Comparison of ENCODE assay signal across 1 cellular context in the genomic region with DNA sequence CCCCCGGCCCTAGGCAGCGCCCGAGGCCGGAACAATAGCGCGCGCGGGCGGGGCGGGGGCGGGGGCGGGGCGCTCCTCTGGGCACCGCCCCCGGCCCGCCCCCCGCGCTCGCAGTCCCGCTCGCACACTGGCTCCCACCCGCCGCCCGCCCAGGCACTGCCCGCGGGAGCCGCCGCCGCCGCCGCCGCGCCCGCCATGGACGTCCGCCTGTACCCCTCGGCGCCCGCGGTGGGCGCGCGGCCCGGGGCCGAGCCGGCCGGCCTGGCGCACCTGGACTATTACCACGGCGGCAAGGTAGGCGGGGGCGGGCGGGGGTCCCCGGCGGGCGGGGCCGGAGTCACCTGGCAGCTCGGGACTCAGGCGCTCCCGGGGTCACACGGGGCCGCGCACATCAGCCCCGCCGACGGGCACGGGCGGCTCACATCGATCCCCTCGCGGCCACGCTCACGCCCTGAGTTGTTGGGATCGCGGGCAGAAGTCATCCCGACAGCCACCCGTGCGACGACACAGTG.
TF ChIP-seq lines count a peak whose summit lies in the region.

A gene with protein sequence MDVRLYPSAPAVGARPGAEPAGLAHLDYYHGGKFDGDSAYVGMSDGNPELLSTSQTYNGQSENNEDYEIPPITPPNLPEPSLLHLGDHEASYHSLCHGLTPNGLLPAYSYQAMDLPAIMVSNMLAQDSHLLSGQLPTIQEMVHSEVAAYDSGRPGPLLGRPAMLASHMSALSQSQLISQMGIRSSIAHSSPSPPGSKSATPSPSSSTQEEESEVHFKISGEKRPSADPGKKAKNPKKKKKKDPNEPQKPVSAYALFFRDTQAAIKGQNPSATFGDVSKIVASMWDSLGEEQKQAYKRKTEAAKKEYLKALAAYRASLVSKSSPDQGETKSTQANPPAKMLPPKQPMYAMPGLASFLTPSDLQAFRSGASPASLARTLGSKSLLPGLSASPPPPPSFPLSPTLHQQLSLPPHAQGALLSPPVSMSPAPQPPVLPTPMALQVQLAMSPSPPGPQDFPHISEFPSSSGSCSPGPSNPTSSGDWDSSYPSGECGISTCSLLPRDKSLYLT (plus strand): TSS at position 156 of the 512 bp plus-strand sequence. CDS start 40 bp downstream, at position 196.

TF ChIP-seq in HepG2, 621 proteins besides CTCF, POLR2A, EP300 and RAD21 (continued from another document):
- TF ChIP-seq, protein P1, sequence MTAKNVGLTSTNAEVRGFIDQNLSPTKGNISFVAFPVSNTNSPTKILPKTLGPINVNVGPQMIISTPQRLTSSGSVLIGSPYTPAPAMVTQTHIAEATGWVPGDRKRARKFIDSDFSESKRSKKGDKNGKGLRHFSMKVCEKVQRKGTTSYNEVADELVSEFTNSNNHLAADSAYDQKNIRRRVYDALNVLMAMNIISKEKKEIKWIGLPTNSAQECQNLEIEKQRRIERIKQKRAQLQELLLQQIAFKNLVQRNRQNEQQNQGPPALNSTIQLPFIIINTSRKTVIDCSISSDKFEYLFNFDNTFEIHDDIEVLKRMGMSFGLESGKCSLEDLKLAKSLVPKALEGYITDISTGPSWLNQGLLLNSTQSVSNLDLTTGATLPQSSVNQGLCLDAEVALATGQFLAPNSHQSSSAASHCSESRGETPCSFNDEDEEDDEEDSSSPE (CRISPR knock-in tag; IDR thresholded peaks at IDR 0.05): no peak
- TF ChIP-seq, protein P2, sequence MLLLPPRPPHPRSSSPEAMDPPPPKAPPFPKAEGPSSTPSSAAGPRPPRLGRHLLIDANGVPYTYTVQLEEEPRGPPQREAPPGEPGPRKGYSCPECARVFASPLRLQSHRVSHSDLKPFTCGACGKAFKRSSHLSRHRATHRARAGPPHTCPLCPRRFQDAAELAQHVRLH (CRISPR knock-in tag; IDR thresholded peaks at IDR 0.05; ENCODE audit: borderline replicate concordance, low read depth): no peak
- TF ChIP-seq ZSCAN31 (CRISPR knock-in tag; IDR thresholded peaks at IDR 0.05; ENCODE audit: low read depth) (no peak), ISL2 (CRISPR knock-in tag; IDR thresholded peaks at IDR 0.05) (no peak), ZFP36L1 (CRISPR knock-in tag; IDR thresholded peaks at IDR 0.05) (no peak), SATB2 (CRISPR knock-in tag; IDR thresholded peaks at IDR 0.05) (no peak), ZNF567 (CRISPR knock-in tag; IDR thresholded peaks at IDR 0.05; ENCODE audit: borderline replicate concordance) (no peak)
- TF ChIP-seq, protein P3, sequence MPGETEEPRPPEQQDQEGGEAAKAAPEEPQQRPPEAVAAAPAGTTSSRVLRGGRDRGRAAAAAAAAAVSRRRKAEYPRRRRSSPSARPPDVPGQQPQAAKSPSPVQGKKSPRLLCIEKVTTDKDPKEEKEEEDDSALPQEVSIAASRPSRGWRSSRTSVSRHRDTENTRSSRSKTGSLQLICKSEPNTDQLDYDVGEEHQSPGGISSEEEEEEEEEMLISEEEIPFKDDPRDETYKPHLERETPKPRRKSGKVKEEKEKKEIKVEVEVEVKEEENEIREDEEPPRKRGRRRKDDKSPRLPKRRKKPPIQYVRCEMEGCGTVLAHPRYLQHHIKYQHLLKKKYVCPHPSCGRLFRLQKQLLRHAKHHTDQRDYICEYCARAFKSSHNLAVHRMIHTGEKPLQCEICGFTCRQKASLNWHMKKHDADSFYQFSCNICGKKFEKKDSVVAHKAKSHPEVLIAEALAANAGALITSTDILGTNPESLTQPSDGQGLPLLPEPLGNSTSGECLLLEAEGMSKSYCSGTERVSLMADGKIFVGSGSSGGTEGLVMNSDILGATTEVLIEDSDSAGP (CRISPR knock-in tag; IDR thresholded peaks at IDR 0.05; ENCODE audit: borderline replicate concordance): no peak
- TF ChIP-seq, protein P4, sequence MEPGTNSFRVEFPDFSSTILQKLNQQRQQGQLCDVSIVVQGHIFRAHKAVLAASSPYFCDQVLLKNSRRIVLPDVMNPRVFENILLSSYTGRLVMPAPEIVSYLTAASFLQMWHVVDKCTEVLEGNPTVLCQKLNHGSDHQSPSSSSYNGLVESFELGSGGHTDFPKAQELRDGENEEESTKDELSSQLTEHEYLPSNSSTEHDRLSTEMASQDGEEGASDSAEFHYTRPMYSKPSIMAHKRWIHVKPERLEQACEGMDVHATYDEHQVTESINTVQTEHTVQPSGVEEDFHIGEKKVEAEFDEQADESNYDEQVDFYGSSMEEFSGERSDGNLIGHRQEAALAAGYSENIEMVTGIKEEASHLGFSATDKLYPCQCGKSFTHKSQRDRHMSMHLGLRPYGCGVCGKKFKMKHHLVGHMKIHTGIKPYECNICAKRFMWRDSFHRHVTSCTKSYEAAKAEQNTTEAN (CRISPR knock-in tag; conservative IDR thresholded peaks at IDR 0.05): no peak
